Comparison of ENCODE assay signal across 9 cellular contexts in the genomic region with DNA sequence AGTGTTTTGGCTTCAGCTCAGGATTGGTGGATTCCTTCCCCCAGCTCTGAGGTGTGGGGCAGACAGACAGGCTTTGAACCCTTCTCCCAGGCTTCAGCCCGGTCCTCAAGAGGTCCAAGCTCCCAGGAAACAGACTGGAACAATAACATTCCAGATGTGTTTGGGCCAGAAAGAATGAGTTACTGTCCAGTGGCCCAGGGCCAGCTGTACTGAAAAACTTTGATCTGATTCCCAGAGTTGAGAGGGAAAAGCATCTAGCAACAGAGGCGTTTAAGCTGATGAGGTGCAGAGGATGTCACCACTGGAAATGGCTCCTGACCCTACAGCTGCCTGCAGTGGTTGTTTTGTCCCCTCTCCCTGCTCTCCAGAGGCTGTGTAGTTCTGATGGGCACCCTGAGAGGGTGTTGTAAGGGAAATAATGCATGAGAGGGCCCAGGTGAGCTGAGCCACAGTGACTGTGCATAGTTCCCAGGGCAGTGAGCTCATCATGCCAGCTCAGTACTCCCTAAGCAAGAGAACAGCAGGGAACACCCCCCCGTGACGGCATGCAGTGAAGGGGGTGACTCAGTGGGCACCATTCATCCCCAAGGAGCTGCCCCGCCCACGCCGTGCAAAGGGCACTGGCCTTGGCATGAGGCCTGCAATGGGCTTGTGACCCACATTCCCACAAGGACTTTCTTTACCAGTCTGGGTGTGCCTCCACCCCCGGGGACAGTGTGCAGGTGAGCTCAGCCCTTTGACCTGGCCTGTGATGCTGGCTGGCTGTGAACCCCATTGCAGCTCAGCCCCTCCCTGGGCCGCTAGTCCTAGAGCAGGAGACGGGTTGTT. TPM values are rescaled to one million over a fixed set of nuclear protein-coding genes. Genes with fewer than 3 reads are reported as not detected.
DNase-seq lines count a peak whose midpoint lies in the region; ATAC-seq, FAIRE-seq and TF ChIP-seq lines count a peak whose summit lies in the region.
"Had no signal": no experiment of that assay in that cellular context is flagged by ENCODE, and none has a peak within 500 bp of the region (broad histone marks: within the 10 kb centered on the region; RNA-seq: fewer than 3 reads in every experiment).

No MANE protein-coding gene starts in this region.

- H3K4me3 ChIP-seq in breast epithelium (no peak overlapping the region), lower lobe of right lung (no peak overlapping the region)
- H3K4me3 ChIP-seq: heart left ventricle had no signal

- no peak overlapping the region for H3K4me3 Mint-ChIP-seq in activated T-cell treated with anti-CD3 and anti-CD28 coated beads, Interleukin-2, amount 50 U/mL, for 24 hours
- H3K4me3 Mint-ChIP-seq in activated T-cell treated with anti-CD3 and anti-CD28 coated beads, Interleukin-2, amount 50 U/mL, for 4 hours: no peak overlapping the region

- H3K36me3 Mint-ChIP-seq in activated T-cell treated with anti-CD3 and anti-CD28 coated beads, Interleukin-2, amount 50 U/mL, for 24 hours (ENCODE audit: low read depth): peaks cover 92% of the 10 kb centered on the region
- peaks cover 43% of the 10 kb centered on the region for H3K36me3 Mint-ChIP-seq in activated T-cell treated with anti-CD3 and anti-CD28 coated beads, Interleukin-2, amount 50 U/mL, for 4 hours (ENCODE audit: insufficient read depth)

- peak overlapping the region; percentile 57 for H3K27ac Mint-ChIP-seq in activated T-cell treated with anti-CD3 and anti-CD28 coated beads, Interleukin-2, amount 50 U/mL, for 24 hours

- no peaks in the 10 kb centered on the region for H3K9me3 Mint-ChIP-seq in activated T-cell treated with anti-CD3 and anti-CD28 coated beads, Interleukin-2, amount 50 U/mL, for 24 hours
- H3K9me3 Mint-ChIP-seq in activated T-cell treated with anti-CD3 and anti-CD28 coated beads, Interleukin-2, amount 50 U/mL, for 4 hours: no peaks in the 10 kb centered on the region

- DNase-seq in activated T-cell treated with anti-CD3 and anti-CD28 coated beads, Interleukin-2, amount 50 U/mL, for 24 hours: no peak
- no peak for DNase-seq in activated T-cell treated with anti-CD3 and anti-CD28 coated beads, Interleukin-2, amount 50 U/mL, for 4 hours
- DNase-seq in breast epithelium (ENCODE audit: low spot score in 2 of 2) (no peak), lower lobe of right lung (peak; percentile 69), urothelium cell line (ENCODE audit: low spot score) (peak; percentile 83), NCI-H2227 treated with DMSO at 0.1 percent for 48 hours (lab: John Stamatoyannopoulos, UW) (no peak), NCI-H2196 treated with DMSO at 0.1 percent for 48 hours (lab: John Stamatoyannopoulos, UW; ENCODE audit: unreplicated experiment) (no peak), NCI-H146 treated with DMSO at 0.1 percent for 48 hours (lab: John Stamatoyannopoulos, UW; ENCODE audit: unreplicated experiment) (no peak)
- DNase-seq: heart left ventricle had no signal

- TF ChIP-seq POLR2A in breast epithelium (IDR thresholded peaks at IDR 0.05): no peak

- H3K27me3 Mint-ChIP-seq in activated T-cell treated with anti-CD3 and anti-CD28 coated beads, Interleukin-2, amount 50 U/mL, for 24 hours: no peaks in the 10 kb centered on the region
- H3K27me3 Mint-ChIP-seq in activated T-cell treated with anti-CD3 and anti-CD28 coated beads, Interleukin-2, amount 50 U/mL, for 4 hours (ENCODE audit: low read depth): no peaks in the 10 kb centered on the region

- H3K27me3 ChIP-seq in breast epithelium (no peaks in the 10 kb centered on the region), lower lobe of right lung (ENCODE audit: low read depth) (no peaks in the 10 kb centered on the region)
- H3K27me3 ChIP-seq: heart left ventricle had no signal

- H3K27ac ChIP-seq in breast epithelium: peak overlapping the region; percentile 30 to 61
- peak overlapping the region; percentile 15 for H3K27ac ChIP-seq in lower lobe of right lung

- H3K4me1 ChIP-seq in breast epithelium (no peaks in the 10 kb centered on the region), lower lobe of right lung (peaks cover 14% of the 10 kb centered on the region)

- no peaks in the 10 kb centered on the region for H3K9me3 ChIP-seq in breast epithelium
- H3K9me3 ChIP-seq in lower lobe of right lung: no peaks in the 10 kb centered on the region
- H3K9me3 ChIP-seq: heart left ventricle had no signal

- intact Hi-C loops in breast epithelium (cut with DNase I; ENCODE audit: low total_unique reads) (loop anchor here (2.0 kb wide), 1 partner anchor 106 kb away; no protein-coding TSS in a partner anchor), lower lobe of right lung (cut with DNase I) (no loop called here)

- no peak for TF ChIP-seq CTCF in breast epithelium (IDR thresholded peaks at IDR 0.05)
- no peak for TF ChIP-seq CTCF in lower lobe of right lung (IDR thresholded peaks at IDR 0.05)

- H3K36me3 ChIP-seq in breast epithelium (peaks cover 6% of the 10 kb centered on the region), lower lobe of right lung (peaks cover 81% of the 10 kb centered on the region)

- no peak for ATAC-seq in activated T-cell treated with anti-CD3 and anti-CD28 coated beads, Interleukin-2, amount 50 U/mL, for 4 hours
- peak; percentile 77 to 85 for ATAC-seq in lower lobe of right lung

- peaks cover 9% of the 10 kb centered on the region for H3K4me1 Mint-ChIP-seq in activated T-cell treated with anti-CD3 and anti-CD28 coated beads, Interleukin-2, amount 50 U/mL, for 24 hours (ENCODE audit: low read depth)
- H3K4me1 Mint-ChIP-seq in activated T-cell treated with anti-CD3 and anti-CD28 coated beads, Interleukin-2, amount 50 U/mL, for 4 hours (ENCODE audit: low read depth): no peaks in the 10 kb centered on the region

- peak; percentile 78 for FAIRE-seq in urothelium cell line (lab: Jason Lieb, UNC)

RNA-seq across cellular contexts. Expression of gene SFN, which starts 13.8 kb away (rescaled TPM):
- under 1 TPM; 0.19 to 0.61 (median 0.24) TPM for total RNA-seq in activated T-cell treated with anti-CD3 and anti-CD28 coated beads, Interleukin-2, amount 50 U/mL, for 4 hours
- total RNA-seq in breast epithelium (10 to 100 TPM in 2 of 3 donors, not detected in 1; 12.1 to 18.4 TPM), lower lobe of right lung (47.5 TPM)

RNA-seq across cellular contexts. Expression of gene ZDHHC18, which starts 22.7 kb away (rescaled TPM):
- total RNA-seq in activated T-cell treated with anti-CD3 and anti-CD28 coated beads, Interleukin-2, amount 50 U/mL, for 4 hours: 10 to 100 TPM; 66.1 to 76.8 (median 71.8) TPM
- total RNA-seq in breast epithelium: 10 to 100 TPM; 12.3 to 35.4 (median 16.4) TPM
- total RNA-seq in lower lobe of right lung: 29.1 TPM

RNA-seq across cellular contexts. Expression of gene GPN2, which starts 40.9 kb away (rescaled TPM):
- 10 to 100 TPM; 59.9 to 62.0 (median 61.1) TPM for total RNA-seq in activated T-cell treated with anti-CD3 and anti-CD28 coated beads, Interleukin-2, amount 50 U/mL, for 4 hours
- total RNA-seq in breast epithelium (10 to 100 TPM in 2 of 3 donors, 1 to 10 TPM in 1; 8.5 to 17.7 (median 13.4) TPM), lower lobe of right lung (25.9 TPM)

RNA-seq across cellular contexts. Expression of gene GPATCH3, which starts 51.1 kb away (rescaled TPM):
- 10 to 100 TPM; 20.1 to 21.8 (median 20.2) TPM for total RNA-seq in activated T-cell treated with anti-CD3 and anti-CD28 coated beads, Interleukin-2, amount 50 U/mL, for 4 hours
- total RNA-seq in breast epithelium: 10 to 100 TPM in 2 of 3 donors, 1 to 10 TPM in 1; 8.3 to 13.5 (median 11.8) TPM
- total RNA-seq in lower lobe of right lung: 16.1 TPM

Comparison
In these comparisons a context has a peak if more than half of its experiments do, and no peak if none do; other contexts are left out.
1. DNase-seq: peak in lower lobe of right lung (single experiment) and urothelium cell line (single experiment); none in activated T-cell treated with anti-CD3 and anti-CD28 coated beads, Interleukin-2, amount 50 U/mL, for 24 hours (single experiment), activated T-cell treated with anti-CD3 and anti-CD28 coated beads, Interleukin-2, amount 50 U/mL, for 4 hours (single experiment), breast epithelium (0 of 2), NCI-H2227 treated with DMSO at 0.1 percent for 48 hours (single experiment), NCI-H2196 treated with DMSO at 0.1 percent for 48 hours (single experiment) and NCI-H146 treated with DMSO at 0.1 percent for 48 hours (single experiment).
2. ATAC-seq: peak in lower lobe of right lung (2 of 2); none in activated T-cell treated with anti-CD3 and anti-CD28 coated beads, Interleukin-2, amount 50 U/mL, for 4 hours (0 of 2).